Comparison of ENCODE assay signal across 26 cellular contexts in the genomic region with DNA sequence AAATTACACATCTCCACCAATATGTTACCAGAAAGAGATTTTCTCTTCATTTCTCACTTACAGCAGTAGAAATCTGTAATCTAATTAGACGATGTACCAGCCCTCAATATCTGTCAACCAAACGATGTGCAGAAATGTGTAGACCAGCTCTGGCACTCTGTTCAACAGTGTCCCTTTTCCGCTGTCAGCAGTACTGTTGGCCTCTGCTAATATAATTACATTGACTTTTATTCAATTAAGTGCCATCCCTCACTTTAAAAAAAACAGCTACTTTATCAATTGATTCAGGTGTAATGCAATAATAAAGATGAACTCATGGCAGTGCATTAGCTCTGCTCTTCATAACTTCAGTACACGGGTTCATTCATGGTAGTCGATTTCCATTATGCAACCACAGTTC.
"Had no signal": no experiment of that assay in that cellular context is flagged by ENCODE, and none has a peak within 500 bp of the region (broad histone marks: within the 10 kb centered on the region; RNA-seq: fewer than 3 reads in every experiment).

No MANE protein-coding gene starts in this region.

- H3K4me1 Mint-ChIP-seq: activated CD4-positive, alpha-beta memory T cell treated with anti-CD3 and anti-CD28 coated beads, Interleukin-2, amount 10 ng/mL, durations not matched to agents 7 days and 5 days; naive thymus-derived CD4-positive, alpha-beta T cell had no signal

- H3K27ac Mint-ChIP-seq: activated CD4-positive, alpha-beta memory T cell treated with anti-CD3 and anti-CD28 coated beads, Interleukin-2, amount 10 ng/mL, durations not matched to agents 7 days and 5 days; activated CD4-positive, alpha-beta T cell treated with anti-CD3 and anti-CD28 coated beads, Interleukin-2, amount 10 ng/mL, durations not matched to agents 7 days and 5 days; activated T-cell treated with anti-CD3 and anti-CD28 coated beads, Interleukin-2, amount 50 U/mL, for 24 hours; dendritic cell treated with granulocyte-macrophage colony-stimulating factor and Interleukin-4, amounts not matched to agents 40 ng/mL and 50 ng/mL, for 4 days; mesothelial cell of epicardium; naive thymus-derived CD4-positive, alpha-beta T cell had no signal

- H3K4me1 ChIP-seq: breast epithelium, gastroesophageal sphincter, right lobe of liver had no signal

- H3K27me3 Mint-ChIP-seq: activated CD4-positive, alpha-beta memory T cell treated with anti-CD3 and anti-CD28 coated beads, Interleukin-2, amount 10 ng/mL, durations not matched to agents 7 days and 5 days; activated CD4-positive, alpha-beta T cell treated with anti-CD3 and anti-CD28 coated beads, Interleukin-2, amount 10 ng/mL, durations not matched to agents 7 days and 5 days; activated T-cell treated with anti-CD3 and anti-CD28 coated beads, Interleukin-2, amount 50 U/mL, for 24 hours; naive thymus-derived CD4-positive, alpha-beta T cell had no signal

- DNase-seq: activated CD4-positive, alpha-beta memory T cell treated with anti-CD3 and anti-CD28 coated beads, Interleukin-2, amount 10 ng/mL, durations not matched to agents 7 days and 5 days; activated CD4-positive, alpha-beta T cell treated with anti-CD3 and anti-CD28 coated beads, Interleukin-2, amount 10 ng/mL, durations not matched to agents 7 days and 5 days; activated CD4-positive, CD25-positive, alpha-beta regulatory T cell treated with anti-CD3 and anti-CD28 coated beads, Interleukin-2, amount 50 U/mL, for 72 hours; activated CD8-positive, alpha-beta memory T cell treated with anti-CD3 and anti-CD28 coated beads, Interleukin-2, amount 50 U/mL, for 48 hours; activated gamma-delta T cell treated with Interleukin-2 at 50 U/mL for 16 hours; activated naive CD4-positive, alpha-beta T cell treated with anti-CD3 and anti-CD28 coated beads, Interleukin-2, amount 50 U/mL, for 16 hours; activated T-cell treated with anti-CD3 and anti-CD28 coated beads, Interleukin-2, amount 50 U/mL, for 24 hours; amniotic stem cell; central memory CD4-positive, alpha-beta T cell; effector CD4-positive, alpha-beta T cell; hippocampal formation; left cardiac atrium; left ventricle myocardium superior; naive thymus-derived CD4-positive, alpha-beta T cell; occipital lobe; posterior cingulate gyrus; right lobe of liver; stimulated activated CD4-positive, alpha-beta T cell treated with anti-CD3 and anti-CD28 coated beads, Interleukin-2, amount 100 ng/mL, for 48 hours; stimulated activated naive CD4-positive, alpha-beta T cell treated with Interleukin-2 at 50 U/mL for 16 hours; T-helper 2 cell had no signal

- ATAC-seq: gastroesophageal sphincter; left cardiac atrium; left ventricle myocardium superior; naive thymus-derived CD4-positive, alpha-beta T cell; right lobe of liver had no signal

- H3K4me3 Mint-ChIP-seq: activated CD4-positive, alpha-beta memory T cell treated with anti-CD3 and anti-CD28 coated beads, Interleukin-2, amount 10 ng/mL, durations not matched to agents 7 days and 5 days; activated CD4-positive, alpha-beta T cell treated with anti-CD3 and anti-CD28 coated beads, Interleukin-2, amount 10 ng/mL, durations not matched to agents 7 days and 5 days; activated T-cell treated with anti-CD3 and anti-CD28 coated beads, Interleukin-2, amount 50 U/mL, for 24 hours; dendritic cell treated with granulocyte-macrophage colony-stimulating factor and Interleukin-4, amounts not matched to agents 40 ng/mL and 50 ng/mL, for 4 days; mesothelial cell of epicardium; naive thymus-derived CD4-positive, alpha-beta T cell; neural crest cell had no signal

- H3K27me3 ChIP-seq: breast epithelium, gastroesophageal sphincter, right lobe of liver, tibial nerve had no signal

- H3K9me3 Mint-ChIP-seq: activated CD4-positive, alpha-beta T cell treated with anti-CD3 and anti-CD28 coated beads, Interleukin-2, amount 10 ng/mL, durations not matched to agents 7 days and 5 days; dendritic cell treated with granulocyte-macrophage colony-stimulating factor and Interleukin-4, amounts not matched to agents 40 ng/mL and 50 ng/mL, for 4 days; mesothelial cell of epicardium had no signal

- H3K4me3 ChIP-seq: breast epithelium, gastroesophageal sphincter, right lobe of liver, tibial nerve had no signal

- H3K9me3 ChIP-seq: breast epithelium, gastroesophageal sphincter, right lobe of liver, tibial nerve had no signal

- H3K36me3 Mint-ChIP-seq: mesothelial cell of epicardium; naive thymus-derived CD4-positive, alpha-beta T cell had no signal

- H3K27ac ChIP-seq: breast epithelium, gastroesophageal sphincter, right lobe of liver, tibial nerve had no signal

- H3K36me3 ChIP-seq: breast epithelium, right lobe of liver, tibial nerve had no signal
